8 cellular contexts compared by ENCODE assay signal in the genomic region with DNA sequence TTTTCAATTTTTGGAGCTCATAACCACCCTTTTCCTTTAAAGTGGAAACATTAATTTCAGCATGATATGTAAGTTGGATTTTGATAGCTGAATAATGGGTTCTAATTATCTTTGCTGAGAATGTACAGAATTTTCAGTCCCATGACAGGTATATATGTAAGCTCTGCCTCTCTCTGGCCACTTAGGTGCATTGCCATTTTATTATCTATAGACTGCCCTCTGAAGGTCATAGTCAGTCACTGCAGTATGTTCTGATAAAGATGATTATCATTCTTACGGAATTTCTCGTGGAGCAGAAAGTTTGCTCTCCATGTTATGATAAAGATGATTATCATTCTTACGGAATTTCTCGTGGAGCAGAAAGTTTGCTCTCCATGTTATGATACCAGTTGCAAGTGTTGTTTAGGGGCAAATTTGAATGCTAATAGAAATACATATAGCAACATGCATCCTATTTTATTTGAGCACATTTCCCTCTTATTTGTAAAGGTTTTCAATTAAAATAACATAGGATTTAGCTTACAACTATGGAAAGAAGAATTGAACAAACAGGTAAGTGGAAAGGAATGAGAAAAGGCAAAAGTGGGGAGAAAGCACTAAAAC. TPM values are rescaled to one million over a fixed set of nuclear protein-coding genes. Genes with fewer than 3 reads are reported as not detected.
A peak's percentile ranks its signal among the peaks of the same experiment; 100 is the strongest.
DNase-seq lines count a peak whose midpoint lies in the region; ATAC-seq, FAIRE-seq and TF ChIP-seq lines count a peak whose summit lies in the region.

No MANE protein-coding gene starts in this region.

- H3K27me3 ChIP-seq in DOHH2 (ENCODE audit: control insufficient read depth, low read length) (no peaks in the 10 kb centered on the region), HepG2 (ENCODE audit: control insufficient read depth in 1 of 2, insufficient read depth in 2 of 2, low read length in 2 of 2) (no peaks in the 10 kb centered on the region), uterus (no peaks in the 10 kb centered on the region)

- no peaks in the 10 kb centered on the region for H3F3A ChIP-seq in DOHH2 (ENCODE audit: control insufficient read depth, insufficient read depth)

- CTCF ChIA-PET in HepG2 (lab: Yijun Ruan, JAX; ENCODE audit: low intra/inter-chr PET ratio, low total read pairs) = interaction anchor here (0.7 to 4.0 kb wide), 9 partner anchors 12 to 135 kb away, joined by 3 to 138 read pairs (median 5); no protein-coding TSS in a partner anchor

- H3K9me2 ChIP-seq in DOHH2 (replicated peaks; ENCODE audit: control insufficient read depth, low read length) = no peaks in the 10 kb centered on the region

- H4K20me1 ChIP-seq in DOHH2 (ENCODE audit: control insufficient read depth, insufficient read depth, low read depth, low read length) (no peaks in the 10 kb centered on the region), HepG2 (ENCODE audit: insufficient read depth, low read length) (peaks cover 19% of the 10 kb centered on the region; the same call in 1 of the 2 replicates)

- intact Hi-C loops in HepG2 (cut with micrococcal nuclease; ENCODE audit: unreplicated experiment) = loop anchor here (1.0 to 10.0 kb wide), 4 partner anchors 39 to 208 kb away; no protein-coding TSS in a partner anchor
- intact Hi-C loops in posterior cingulate gyrus (cut with DNase I) = loop anchor here (1.0 kb wide), 1 partner anchor 105 kb away; no protein-coding TSS in a partner anchor
- intact Hi-C loops in uterus (cut with DNase I; ENCODE audit: low total_unique reads) = no loop called here

- TF ChIP-seq CTCF in DOHH2 (IDR thresholded peaks at IDR 0.05; ENCODE audit: low read depth, low read length, poor library complexity, severe bottlenecking) (peak; percentile 94), astrocyte of the cerebellum (IDR thresholded peaks at IDR 0.05; ENCODE audit: low read depth, low read length, missing control alignments) (peak; percentile 72), HepG2 (CRISPR knock-in tag; IDR thresholded peaks at IDR 0.05) (peak; percentile 75), uterus (IDR thresholded peaks at IDR 0.05) (peak in 2 of 4 experiments; percentile 8 to 24)

- ATAC-seq in GM19324 (IDR thresholded peaks at IDR 0.05; ENCODE audit: low FRiP score, unreplicated experiment) (peak; percentile 85), HG03108 (IDR thresholded peaks at IDR 0.05; ENCODE audit: unreplicated experiment) (peak; percentile 98), HepG2 (peak; percentile 64)

- H3K27ac ChIP-seq in DOHH2 (ENCODE audit: low read depth, low read length) = no peak overlapping the region
- H3K27ac ChIP-seq in HepG2 (ENCODE audit: extremely low read length, insufficient read depth, low read length) = peak overlapping the region; percentile 38
- H3K27ac ChIP-seq in uterus = no peak overlapping the region

- TF ChIP-seq RAD21 in HepG2 (CRISPR knock-in tag; IDR thresholded peaks at IDR 0.05) = peak; percentile 75

- H3K79me2 ChIP-seq in DOHH2 (ENCODE audit: control insufficient read depth, low read length) (no peaks in the 10 kb centered on the region), HepG2 (ENCODE audit: insufficient read depth, low read length) (peaks cover 10% of the 10 kb centered on the region)

- no peak overlapping the region for H2AFZ ChIP-seq in HepG2 (ENCODE audit: low read length)

- WGBS in HepG2 (ENCODE audit: low lambda C conversion rate) = 24% methylated on average over 4 of the region's 4 CpGs

- no peaks in the 10 kb centered on the region for H3K4me1 ChIP-seq in DOHH2 (ENCODE audit: control insufficient read depth, low read length)
- peaks cover 82% of the 10 kb centered on the region for H3K4me1 ChIP-seq in HepG2 (ENCODE audit: insufficient read depth, low read length)
- no peaks in the 10 kb centered on the region for H3K4me1 ChIP-seq in uterus

- H3K4me3 ChIP-seq in DOHH2 (ENCODE audit: low read length) = no peak overlapping the region
- no peak overlapping the region for H3K4me3 ChIP-seq in astrocyte of the cerebellum (ENCODE audit: low read depth, low read length)
- H3K4me3 ChIP-seq in HepG2 (replicated peaks in 1 of 3; ENCODE audit: insufficient read depth in 1 of 3, low read depth in 2 of 3, low read length in 3 of 3) = no peak overlapping the region; a peak in 1 of 6 replicates
- no peak overlapping the region for H3K4me3 ChIP-seq in uterus

- in situ Hi-C loops in astrocyte of the cerebellum (cut with HindIII; ENCODE audit: low sequenced_read_pairs) = no loop called here
- in situ Hi-C loops in HepG2 (cut with HindIII; ENCODE audit: extremely low pct_ligation_motif_present, low pct_unique_long_range_greater_than_20kb) = no loop called here

- DNase-seq in NCI-H446 (lab: John Stamatoyannopoulos, UW) (peak; percentile 1 to 57), astrocyte of the cerebellum (ENCODE audit: low read depth) (peak; percentile 32), HepG2 (ENCODE audit: low spot score) (peak; percentile 78), posterior cingulate gyrus (no peak), uterus (no peak)

- no peak overlapping the region for H3K9ac ChIP-seq in HepG2 (ENCODE audit: insufficient read depth, low read depth, low read length)

- H3K4me2 ChIP-seq in DOHH2 (ENCODE audit: low read length) (no peak overlapping the region), HepG2 (ENCODE audit: low read depth, low read length) (peak overlapping the region; percentile 36; the same call in 1 of the 2 replicates)

- TF ChIP-seq POLR2A in HepG2 (IDR thresholded peaks at IDR 0.05; ENCODE audit: insufficient read depth in 1 of 2, low read depth in 2 of 2, low read length in 2 of 2) = peak in 1 of 2 experiments; percentile 39; a peak in 2 of 4 replicates
- TF ChIP-seq POLR2A in uterus (IDR thresholded peaks at IDR 0.05) = no peak

- BruUV-seq in HepG2 (replicated peaks; lab: Mats Ljungman, UMichigan) = no TSS peak

- H3K36me3 ChIP-seq in DOHH2 (ENCODE audit: control insufficient read depth, low read length) = no peaks in the 10 kb centered on the region
- H3K36me3 ChIP-seq in HepG2 (replicated peaks in 1 of 2; ENCODE audit: control insufficient read depth in 1 of 2, insufficient read depth in 2 of 2, low read length in 2 of 2) = peaks cover 2 to 50% of the 10 kb centered on the region in 2 experiments
- no peaks in the 10 kb centered on the region for H3K36me3 ChIP-seq in uterus

- H3K9me3 ChIP-seq in DOHH2 (ENCODE audit: control insufficient read depth, insufficient read depth, low read length) = no peaks in the 10 kb centered on the region
- H3K9me3 ChIP-seq in HepG2 (ENCODE audit: low read length) = no peaks in the 10 kb centered on the region
- H3K9me3 ChIP-seq in uterus = no peaks in the 10 kb centered on the region

- POLR2A ChIA-PET in HepG2 (lab: Yijun Ruan, JAX) = interaction anchor here (0.7 to 2.3 kb wide), 9 partner anchors 10 to 105 kb away, joined by 3 to 17 read pairs (median 4); a partner anchor contains a TSS

- peak; percentile 12 for FAIRE-seq in HepG2 (lab: Jason Lieb, UNC)

- TF ChIP-seq EP300 in HepG2 (IDR thresholded peaks at IDR 0.05; ENCODE audit: low read depth in 2 of 2, low read length in 2 of 2) = no peak
- no peak for TF ChIP-seq EP300 in HepG2 (CRISPR knock-in tag; IDR thresholded peaks at IDR 0.05; ENCODE audit: borderline replicate concordance)

RNA-seq across cellular contexts. Expression of a gene that starts 10.4 kb away (rescaled TPM):
- total RNA-seq in HepG2 (2016; rRNA removed; fragmentation: Illumina TruSeq; extraction: Trizol) (4,406 and 9,434 TPM in 2 replicates), uterus (not detected)
- 859 and 984 TPM in 2 replicates for total RNA-seq in HepG2 (2016; cell fraction: cytosol; rRNA removed; fragmentation: Illumina TruSeq; extraction: Trizol; ENCODE audit: low read depth)
- total RNA-seq in HepG2 (2016; cell fraction: insoluble cytoplasmic fraction; rRNA removed; fragmentation: Illumina TruSeq; extraction: Trizol) = 4,328 and 8,879 TPM in 2 replicates
- total RNA-seq in HepG2 (2016; cell fraction: membrane; rRNA removed; fragmentation: Illumina TruSeq; extraction: Trizol) = 1,470 and 1,653 TPM in 2 replicates
- 6,106 and 7,724 TPM in 2 replicates for total RNA-seq in HepG2 (2016; cell fraction: nucleus; rRNA removed; fragmentation: Illumina TruSeq; extraction: Trizol)
- 12,657 and 13,105 TPM in 2 replicates for polyA plus RNA-seq in HepG2 (2011; rRNA removed)
- 10,032 and 12,863 TPM in 2 replicates for polyA plus RNA-seq in HepG2 (2011; cell fraction: cytosol; rRNA removed)
- 3,859 and 4,411 TPM in 2 replicates for polyA plus RNA-seq in HepG2 (2011; cell fraction: nucleus; rRNA removed)
- 15,767 and 21,683 TPM in 2 replicates for polyA plus RNA-seq in HepG2 (2012)
- 881 and 929 TPM in 2 replicates for polyA plus RNA-seq in HepG2 (2016; cell fraction: cytosol; fragmentation: Illumina TruSeq; extraction: Trizol; ENCODE audit: low read depth)
- 4,042 and 4,098 TPM in 2 replicates for polyA plus RNA-seq in HepG2 (2016; cell fraction: insoluble cytoplasmic fraction; fragmentation: Illumina TruSeq; extraction: Trizol; ENCODE audit: low read depth)
- 1,126 and 1,308 TPM in 2 replicates for polyA plus RNA-seq in HepG2 (2016; cell fraction: membrane; fragmentation: Illumina TruSeq; extraction: Trizol; ENCODE audit: low read depth)
- 10,518 and 11,638 TPM in 2 replicates for polyA plus RNA-seq in HepG2 (2016; cell fraction: nucleus; fragmentation: Illumina TruSeq; extraction: Trizol; ENCODE audit: insufficient read depth, low read depth)
- polyA minus RNA-seq in HepG2 (2011; rRNA and poly(A)+ RNA removed; ENCODE audit: low replicate concordance) = 1.4 and 2,561 TPM in 2 replicates
- 2,774 and 4,050 TPM in 2 replicates for polyA minus RNA-seq in HepG2 (2011; cell fraction: cytosol; rRNA and poly(A)+ RNA removed)
- polyA minus RNA-seq in HepG2 (2011; cell fraction: nucleus; rRNA and poly(A)+ RNA removed) = 1,510 and 2,631 TPM in 2 replicates

RNA-seq across cellular contexts. Expression of a gene that starts 35.1 kb away (rescaled TPM):
- total RNA-seq in HepG2 (2016; rRNA removed; fragmentation: Illumina TruSeq; extraction: Trizol) = 0.79 and 1.8 TPM in 2 replicates
- 0.18 and 0.30 TPM in 2 replicates for total RNA-seq in HepG2 (2016; cell fraction: cytosol; rRNA removed; fragmentation: Illumina TruSeq; extraction: Trizol; ENCODE audit: low read depth)
- total RNA-seq in HepG2 (2016; cell fraction: insoluble cytoplasmic fraction; rRNA removed; fragmentation: Illumina TruSeq; extraction: Trizol) = 0.67 and 1.9 TPM in 2 replicates
- 0.31 and 0.34 TPM in 2 replicates for total RNA-seq in HepG2 (2016; cell fraction: membrane; rRNA removed; fragmentation: Illumina TruSeq; extraction: Trizol)
- 4.4 and 4.6 TPM in 2 replicates for total RNA-seq in HepG2 (2016; cell fraction: nucleus; rRNA removed; fragmentation: Illumina TruSeq; extraction: Trizol)
- 0.13 TPM in 2 replicates for polyA plus RNA-seq in HepG2 (2011; rRNA removed)
- 0.08 TPM in 1 of 2 replicates, not detected in the other for polyA plus RNA-seq in HepG2 (2011; cell fraction: cytosol; rRNA removed)
- polyA plus RNA-seq in HepG2 (2011; cell fraction: nucleus; rRNA removed) = 0.09 and 0.21 TPM in 2 replicates
- 0.15 and 0.17 TPM in 2 replicates for polyA plus RNA-seq in HepG2 (2012)
- polyA plus RNA-seq in HepG2 (2016; cell fraction: cytosol; fragmentation: Illumina TruSeq; extraction: Trizol; ENCODE audit: low read depth) = 0.18 and 0.36 TPM in 2 replicates
- polyA plus RNA-seq in HepG2 (2016; cell fraction: insoluble cytoplasmic fraction; fragmentation: Illumina TruSeq; extraction: Trizol; ENCODE audit: low read depth) = 0.75 and 1.1 TPM in 2 replicates
- 0.37 and 0.42 TPM in 2 replicates for polyA plus RNA-seq in HepG2 (2016; cell fraction: membrane; fragmentation: Illumina TruSeq; extraction: Trizol; ENCODE audit: low read depth)
- 7.2 and 7.4 TPM in 2 replicates for polyA plus RNA-seq in HepG2 (2016; cell fraction: nucleus; fragmentation: Illumina TruSeq; extraction: Trizol; ENCODE audit: insufficient read depth, low read depth)
- not detected in 2 replicates for polyA minus RNA-seq in HepG2 (2011; rRNA and poly(A)+ RNA removed; ENCODE audit: low replicate concordance)
- polyA minus RNA-seq in HepG2 (2011; cell fraction: cytosol; rRNA and poly(A)+ RNA removed) = not detected in 2 replicates
- polyA minus RNA-seq in HepG2 (2011; cell fraction: nucleus; rRNA and poly(A)+ RNA removed) = 0.13 and 0.25 TPM in 2 replicates
- under 1 TPM in 1 of 4 donors, not detected in 3; 0.14 TPM for total RNA-seq in uterus

RNA-seq across cellular contexts. Expression of a gene that starts 42.4 kb away (rescaled TPM):
- 10,101 and 22,625 TPM in 2 replicates for total RNA-seq in HepG2 (2016; rRNA removed; fragmentation: Illumina TruSeq; extraction: Trizol)
- total RNA-seq in HepG2 (2016; cell fraction: cytosol; rRNA removed; fragmentation: Illumina TruSeq; extraction: Trizol; ENCODE audit: low read depth) = 1,763 and 1,983 TPM in 2 replicates
- 10,071 and 21,691 TPM in 2 replicates for total RNA-seq in HepG2 (2016; cell fraction: insoluble cytoplasmic fraction; rRNA removed; fragmentation: Illumina TruSeq; extraction: Trizol)
- total RNA-seq in HepG2 (2016; cell fraction: membrane; rRNA removed; fragmentation: Illumina TruSeq; extraction: Trizol) = 2,665 and 3,098 TPM in 2 replicates
- total RNA-seq in HepG2 (2016; cell fraction: nucleus; rRNA removed; fragmentation: Illumina TruSeq; extraction: Trizol) = 14,455 and 17,797 TPM in 2 replicates
- polyA plus RNA-seq in HepG2 (2011; rRNA removed) = 22,205 and 22,259 TPM in 2 replicates
- 10,343 and 19,758 TPM in 2 replicates for polyA plus RNA-seq in HepG2 (2011; cell fraction: cytosol; rRNA removed)
- 4,838 and 7,133 TPM in 2 replicates for polyA plus RNA-seq in HepG2 (2011; cell fraction: nucleus; rRNA removed)
- 30,113 and 41,157 TPM in 2 replicates for polyA plus RNA-seq in HepG2 (2012)
- polyA plus RNA-seq in HepG2 (2016; cell fraction: cytosol; fragmentation: Illumina TruSeq; extraction: Trizol; ENCODE audit: low read depth) = 1,641 and 1,730 TPM in 2 replicates
- polyA plus RNA-seq in HepG2 (2016; cell fraction: insoluble cytoplasmic fraction; fragmentation: Illumina TruSeq; extraction: Trizol; ENCODE audit: low read depth) = 9,271 and 9,564 TPM in 2 replicates
- 1,898 and 2,256 TPM in 2 replicates for polyA plus RNA-seq in HepG2 (2016; cell fraction: membrane; fragmentation: Illumina TruSeq; extraction: Trizol; ENCODE audit: low read depth)
- 21,168 and 22,798 TPM in 2 replicates for polyA plus RNA-seq in HepG2 (2016; cell fraction: nucleus; fragmentation: Illumina TruSeq; extraction: Trizol; ENCODE audit: insufficient read depth, low read depth)
- 2.4 and 3,693 TPM in 2 replicates for polyA minus RNA-seq in HepG2 (2011; rRNA and poly(A)+ RNA removed; ENCODE audit: low replicate concordance)
- polyA minus RNA-seq in HepG2 (2011; cell fraction: cytosol; rRNA and poly(A)+ RNA removed) = 6,095 and 10,549 TPM in 2 replicates
- 3,995 and 8,747 TPM in 2 replicates for polyA minus RNA-seq in HepG2 (2011; cell fraction: nucleus; rRNA and poly(A)+ RNA removed)
- 10 to 100 TPM in 1 of 4 donors, 1 to 10 TPM in 1, not detected in 2; 5.0 to 11.3 TPM for total RNA-seq in uterus

Comparison
In these comparisons a context has a peak if more than half of its experiments do, and no peak if none do; other contexts are left out.
1. DNase-seq: peak in NCI-H446 (2 of 2), astrocyte of the cerebellum (single experiment) and HepG2 (single experiment); none in posterior cingulate gyrus (0 of 10) and uterus (0 of 2).
2. RNA of a gene that starts 10.4 kb away (total RNA-seq): 859 to 9,434 TPM in HepG2; not detected in uterus; every median in the first group is over 100 times any median in the second.
3. RNA of a gene that starts 42.4 kb away (total RNA-seq): 1,763 to 22,625 TPM in HepG2; 5.0 to 11.3 TPM in uterus; every median in the first group is over 100 times any median in the second.
4. Peak in every context shown above with its lines, with median percentiles within 50 percentile points of each other: ATAC-seq.